ENCODE assay signal across 29 cellular contexts in the genomic region with DNA sequence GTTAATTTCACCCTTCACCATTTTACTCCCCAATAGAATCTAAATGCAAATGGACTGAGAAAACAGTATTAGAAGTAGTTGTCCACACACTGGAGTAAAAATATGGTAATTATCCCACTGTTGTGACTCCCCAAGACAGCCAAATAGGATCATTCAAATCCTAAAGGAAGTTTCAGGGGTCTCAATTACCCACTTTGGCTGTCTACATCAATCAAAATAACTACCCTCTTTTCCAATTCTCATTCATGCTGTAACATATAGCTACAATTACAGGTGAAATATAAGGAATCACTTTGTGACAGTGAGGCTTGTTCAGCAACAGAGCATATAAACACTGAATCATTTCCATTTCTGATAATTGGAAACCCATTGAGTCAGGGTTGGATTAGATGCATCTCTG.
"Had no signal": no experiment of that assay in that cellular context is flagged by ENCODE, and none has a peak within 500 bp of the region (broad histone marks: within the 10 kb centered on the region; RNA-seq: fewer than 3 reads in every experiment).

No MANE protein-coding gene starts in this region.

- H3K9me3 ChIP-seq: adrenal gland, ascending aorta, body of pancreas, breast epithelium had no signal

- H3K27ac ChIP-seq: adrenal gland, ascending aorta, body of pancreas, brain microvascular endothelial cell, breast epithelium, cardiac muscle cell had no signal

- DNase-seq: activated effector memory CD4-positive, alpha-beta T cell treated with anti-CD3 and anti-CD28 coated beads, Interleukin-2, amount 50 U/mL, for 16 hours; activated effector memory CD4-positive, alpha-beta T cell treated with Interleukin-2 at 50 U/mL for 16 hours; activated gamma-delta T cell; activated gamma-delta T cell treated with Interleukin-2 at 50 U/mL for 16 hours; activated naive CD4-positive, alpha-beta T cell; activated naive CD4-positive, alpha-beta T cell treated with anti-CD3 and anti-CD28 coated beads for 36 hours; activated naive CD4-positive, alpha-beta T cell treated with anti-CD3 and anti-CD28 coated beads, Interleukin-2, amount 10 ng/mL, durations not matched to agents 7 days and 5 days; activated naive CD4-positive, alpha-beta T cell treated with anti-CD3 and anti-CD28 coated beads, Interleukin-2, amount 50 U/mL, for 16 hours; activated naive CD4-positive, alpha-beta T cell treated with Interleukin-2 at 50 U/mL for 16 hours; activated naive CD8-positive, alpha-beta T cell treated with anti-CD3 and anti-CD28 coated beads for 36 hours; activated naive CD8-positive, alpha-beta T cell treated with anti-CD3 and anti-CD28 coated beads, Interleukin-2, amount 10 ng/mL, durations not matched to agents 7 days and 5 days; activated naive CD8-positive, alpha-beta T cell treated with anti-CD3 and anti-CD28 coated beads, Interleukin-2, amount 50 U/mL, for 24 hours; activated T-cell treated with anti-CD3 and anti-CD28 coated beads, Interleukin-2, amount 50 U/mL, for 24 hours; activated T-cell treated with anti-CD3 and anti-CD28 coated beads, Interleukin-2, amount 50 U/mL, for 4 hours; activated T-cell treated with anti-CD3 and anti-CD28 coated beads, Interleukin-2, amount 50 U/mL, for 48 hours; activated T-cell treated with anti-CD3 and anti-CD28 coated beads, Interleukin-2, amount 50 U/mL, for 72 hours; adrenal gland; amniotic stem cell; amygdala; anterior cingulate cortex; aorta; body of pancreas; brain microvascular endothelial cell; caudate nucleus; central memory CD4-positive, alpha-beta T cell; cerebellar nuclear complex had no signal

- H3K4me3 ChIP-seq: adrenal gland, ascending aorta, body of pancreas, breast epithelium, cardiac muscle cell had no signal

- H3K27me3 ChIP-seq: adrenal gland, ascending aorta, body of pancreas, brain microvascular endothelial cell, breast epithelium, cardiac muscle cell had no signal

- H3K36me3 ChIP-seq: adrenal gland, ascending aorta, brain microvascular endothelial cell, breast epithelium, cardiac muscle cell had no signal
